Comparison of ENCODE assay signal across 18 cellular contexts in the genomic region with DNA sequence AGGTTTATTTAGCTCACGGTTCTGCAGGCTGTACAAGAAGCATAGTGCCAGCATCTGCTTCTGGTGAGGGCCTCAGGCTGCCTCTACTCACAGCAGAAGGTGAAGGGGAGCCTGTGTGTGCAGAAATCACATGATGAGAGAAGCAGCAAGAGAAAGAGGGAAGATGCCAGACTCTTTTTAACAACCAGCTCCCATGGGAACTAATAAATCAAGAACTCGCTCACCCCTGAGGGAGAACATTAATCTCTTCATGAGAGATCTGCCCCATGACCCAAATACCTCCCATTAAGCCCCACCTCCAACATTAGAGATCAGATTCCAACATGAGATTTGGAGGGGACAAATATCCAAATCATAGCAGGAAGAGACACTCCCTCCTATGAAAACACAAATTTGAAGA.
"Had no signal": no experiment of that assay in that cellular context is flagged by ENCODE, and none has a peak within 500 bp of the region (broad histone marks: within the 10 kb centered on the region; RNA-seq: fewer than 3 reads in every experiment).

No MANE protein-coding gene starts in this region.

- ATAC-seq: activated CD8-positive, alpha-beta memory T cell treated with anti-CD3 and anti-CD28 coated beads, Interleukin-2, amount 10 ng/mL, durations not matched to agents 7 days and 5 days; heart left ventricle; right lobe of liver; stimulated activated effector memory CD8-positive, alpha-beta T cell treated with anti-CD3 and anti-CD28 coated beads, Interleukin-12 subunit alpha, Interleukin-12 subunit beta, amount 100 ng/mL, for 72 hours had no signal

- H2AFZ ChIP-seq: neural progenitor cell had no signal

- H3K4me2 ChIP-seq: neural progenitor cell had no signal

- H3K27ac ChIP-seq: dorsolateral prefrontal cortex, epithelial cell of prostate, left ventricle myocardium inferior, neural progenitor cell, ovary, right lobe of liver, stomach, testis, upper lobe of left lung had no signal

- H3K4me1 ChIP-seq: neural progenitor cell, right lobe of liver, testis had no signal

- H3K9me3 ChIP-seq: heart left ventricle, left ventricle myocardium inferior, ovary, right lobe of liver, stomach, testis, upper lobe of left lung had no signal

- H3K4me3 ChIP-seq: dorsolateral prefrontal cortex, heart left ventricle, left ventricle myocardium inferior, neural progenitor cell, ovary, right lobe of liver, stomach, testis, upper lobe of left lung had no signal

- H3K36me3 ChIP-seq: left ventricle myocardium inferior, neural progenitor cell, ovary, right lobe of liver had no signal

- H3K9ac ChIP-seq: neural progenitor cell had no signal

- H3K27me3 ChIP-seq: dorsolateral prefrontal cortex, heart left ventricle, neural progenitor cell, ovary, right lobe of liver, stomach, testis, upper lobe of left lung had no signal

- DNase-seq: activated CD4-positive, alpha-beta memory T cell treated with anti-CD3 and anti-CD28 coated beads, Interleukin-2, amount 10 ng/mL, durations not matched to agents 7 days and 5 days; activated CD4-positive, alpha-beta T cell treated with anti-CD3 and anti-CD28 coated beads for 4 hours; activated CD8-positive, alpha-beta memory T cell treated with anti-CD3 and anti-CD28 coated beads, Interleukin-2, amount 10 ng/mL, durations not matched to agents 7 days and 5 days; activated naive CD8-positive, alpha-beta T cell treated with anti-CD3 and anti-CD28 coated beads, Interleukin-2, amount 10 ng/mL, durations not matched to agents 7 days and 5 days; amygdala; dorsolateral prefrontal cortex; heart left ventricle; left ventricle myocardium inferior; mammary epithelial cell; ovary; right lobe of liver; stimulated activated CD4-positive, alpha-beta T cell treated with anti-CD3 and anti-CD28 coated beads, Interleukin-4, amount 100 ng/mL, for 24 hours; stomach; testis; upper lobe of left lung had no signal
